8 cellular contexts compared by ENCODE assay signal in genomic region chr5:62224987-62225601, GRCh38.
DNase-seq lines count a peak whose midpoint lies in the region; ATAC-seq and TF ChIP-seq lines count a peak whose summit lies in the region.
"Not testable (repeated sequence)": the region's sequence is repeated elsewhere in the genome, so short reads cannot be mapped to it uniquely, and the experiment has no call there.

No MANE protein-coding gene starts in this region.

- not testable (repeated sequence) for H3K36me3 ChIP-seq in OCI-LY1 (ENCODE audit: insufficient read depth, low read length); esophagus squamous epithelium; naive thymus-derived CD4-positive, alpha-beta T cell (ENCODE audit: control insufficient read depth in 2 of 3, insufficient read depth in 3 of 3, low read length in 3 of 3)

- ATAC-seq in activated CD4-positive, alpha-beta T cell treated with anti-CD3 and anti-CD28 coated beads for 36 hours; stimulated activated naive CD8-positive, alpha-beta T cell treated with anti-CD3 and anti-CD28 coated beads, Interleukin-15, amount 100 ng/mL, for 72 hours: not testable (repeated sequence)
- ATAC-seq in naive thymus-derived CD4-positive, alpha-beta T cell, result peak; percentile 22

- peak overlapping the region; percentile 83 for H3K27ac Mint-ChIP-seq in activated CD4-positive, alpha-beta T cell treated with anti-CD3 and anti-CD28 coated beads for 36 hours
- peak overlapping the region in 7 of 9 donors; percentile 24 to 91 (median 83) for H3K27ac Mint-ChIP-seq in naive thymus-derived CD4-positive, alpha-beta T cell
- H3K27ac Mint-ChIP-seq in stimulated activated naive CD8-positive, alpha-beta T cell treated with anti-CD3 and anti-CD28 coated beads, Interleukin-15, amount 100 ng/mL, for 72 hours, result not testable (repeated sequence)

- not testable (repeated sequence) for H3F3A ChIP-seq in OCI-LY1 (ENCODE audit: insufficient read depth, low read length)

- CTCF ChIA-PET in activated CD4-positive, alpha-beta T cell treated with anti-CD3 and anti-CD28 coated beads for 36 hours (lab: Charles Lee), result interaction anchor here (0.6 to 2.1 kb wide), 35 partner anchors 8 to 258 kb away, joined by 3 to 19 read pairs (median 5); partner anchors contain the start of genes DIMT1, IPO11 and KIF2A
- CTCF ChIA-PET in naive thymus-derived CD4-positive, alpha-beta T cell (lab: Charles Lee), result interaction anchor here (0.6 to 2.1 kb wide), 23 partner anchors 31 to 187 kb away, joined by 3 to 28 read pairs (median 4); partner anchors contain the start of genes DIMT1 and KIF2A

- not testable (repeated sequence) for H3K4me1 ChIP-seq in OCI-LY1 (ENCODE audit: insufficient read depth, low read length, severe bottlenecking); naive thymus-derived CD4-positive, alpha-beta T cell (ENCODE audit: control insufficient read depth in 2 of 2, insufficient read depth in 2 of 2, low read length in 2 of 2)
- H3K4me1 ChIP-seq in esophagus squamous epithelium, result peaks cover 0 to 15% (median 0%) of the 10 kb centered on the region in 3 donors

- not testable (repeated sequence) for H3K9me3 Mint-ChIP-seq in activated CD4-positive, alpha-beta T cell treated with anti-CD3 and anti-CD28 coated beads for 36 hours (ENCODE audit: low read depth); stimulated activated naive CD8-positive, alpha-beta T cell treated with anti-CD3 and anti-CD28 coated beads, Interleukin-15, amount 100 ng/mL, for 72 hours
- peaks cover 0 to 18% (median 0%) of the 10 kb centered on the region in 11 donors for H3K9me3 Mint-ChIP-seq in naive thymus-derived CD4-positive, alpha-beta T cell

- not testable (repeated sequence) for H3K9me2 ChIP-seq in OCI-LY1 (ENCODE audit: low read depth, low read length)

- H3K4me3 Mint-ChIP-seq in activated CD4-positive, alpha-beta T cell treated with anti-CD3 and anti-CD28 coated beads for 36 hours, result peak overlapping the region; percentile 30
- peak overlapping the region; percentile 56 to 91 (median 86) for H3K4me3 Mint-ChIP-seq in naive thymus-derived CD4-positive, alpha-beta T cell
- H3K4me3 Mint-ChIP-seq in stimulated activated naive CD8-positive, alpha-beta T cell treated with anti-CD3 and anti-CD28 coated beads, Interleukin-15, amount 100 ng/mL, for 72 hours, result peak overlapping the region; percentile 56 to 89

- H3K27me3 ChIP-seq in OCI-LY1 (ENCODE audit: insufficient read depth, low read length); esophagus squamous epithelium; naive thymus-derived CD4-positive, alpha-beta T cell (ENCODE audit: control insufficient read depth in 2 of 2, insufficient read depth in 2 of 2, low read length in 2 of 2): not testable (repeated sequence)

- H3K27me3 Mint-ChIP-seq in activated CD4-positive, alpha-beta T cell treated with anti-CD3 and anti-CD28 coated beads for 36 hours; naive thymus-derived CD4-positive, alpha-beta T cell; stimulated activated naive CD8-positive, alpha-beta T cell treated with anti-CD3 and anti-CD28 coated beads, Interleukin-15, amount 100 ng/mL, for 72 hours: not testable (repeated sequence)

- H3K9me3 ChIP-seq in OCI-LY1 (ENCODE audit: low read length); esophagus squamous epithelium; naive thymus-derived CD4-positive, alpha-beta T cell (ENCODE audit: control insufficient read depth in 2 of 3, low read length in 3 of 3): not testable (repeated sequence)

- in situ Hi-C loops in GM13977 (cut with MboI; ENCODE audit: low pct_unique_long_range_greater_than_20kb, low sequenced_read_pairs, unreplicated experiment); astrocyte of the spinal cord (cut with HindIII; ENCODE audit: low sequenced_read_pairs): not testable (repeated sequence)

- DNase-seq in GM13977 (ENCODE audit: low spot score); activated CD4-positive, alpha-beta T cell treated with anti-CD3 and anti-CD28 coated beads for 36 hours; astrocyte of the spinal cord (ENCODE audit: low read depth, low spot score); esophagus squamous epithelium (lab: John Stamatoyannopoulos, UW); stimulated activated naive CD8-positive, alpha-beta T cell treated with anti-CD3 and anti-CD28 coated beads, Interleukin-15, amount 100 ng/mL, for 72 hours: not testable (repeated sequence)
- DNase-seq in naive thymus-derived CD4-positive, alpha-beta T cell, result peak in 5 of 9 donors; percentile 13 to 36 (median 25)

- 70 to 84% methylated on average over 6 to 7 of the region's 7 CpGs for WGBS in esophagus squamous epithelium, 2 donors

- not testable (repeated sequence) for H3K9ac ChIP-seq in OCI-LY1 (ENCODE audit: low read length)

- not testable (repeated sequence) for H3K4me2 ChIP-seq in OCI-LY1 (ENCODE audit: low read length)

- intact Hi-C loops in activated CD4-positive, alpha-beta T cell treated with anti-CD3 and anti-CD28 coated beads for 36 hours (cut with DNase I, micrococcal nuclease), result loop anchor here (1.0 to 10.0 kb wide), 6 partner anchors 80 to 180 kb away; partner anchors contain the start of genes DIMT1 (in 2 of the 2) and KIF2A (in 2 of the 2)
- intact Hi-C loops in esophagus squamous epithelium (cut with DNase I), result not testable (repeated sequence)
- intact Hi-C loops in naive thymus-derived CD4-positive, alpha-beta T cell (cut with micrococcal nuclease), result loop anchor here (1.0 to 5.0 kb wide), 4 partner anchors 82 to 178 kb away; partner anchors contain the start of genes DIMT1 (in 2 of the 2) and KIF2A (in 2 of the 2)

- TF ChIP-seq POLR2A in esophagus squamous epithelium (IDR thresholded peaks at IDR 0.05), result not testable (repeated sequence)

- peak; percentile 70 for TF ChIP-seq CTCF in C4-2B (conservative IDR thresholded peaks at IDR 0.05)
- TF ChIP-seq CTCF in GM13977 (IDR thresholded peaks at IDR 0.05; ENCODE audit: extremely low read depth, insufficient read depth, missing control alignments), result peak; percentile 42
- TF ChIP-seq CTCF in OCI-LY1 (IDR thresholded peaks at IDR 0.05; ENCODE audit: low read length), result peak; percentile 26; the same call in 1 of the 2 replicates
- peak; percentile 20 for TF ChIP-seq CTCF in astrocyte of the spinal cord (IDR thresholded peaks at IDR 0.05; ENCODE audit: low read depth, low read length)
- peak in 4 of 6 experiments; percentile 25 to 58 (median 42) for TF ChIP-seq CTCF in esophagus squamous epithelium (IDR thresholded peaks at IDR 0.05)

- POLR2A ChIA-PET in activated CD4-positive, alpha-beta T cell treated with anti-CD3 and anti-CD28 coated beads for 36 hours (lab: Charles Lee), result not testable (repeated sequence)
- POLR2A ChIA-PET in naive thymus-derived CD4-positive, alpha-beta T cell (lab: Charles Lee), result interaction anchor here (0.6 to 1.6 kb wide), 2 partner anchors 62 to 179 kb away, joined by 3 to 4 read pairs; partner anchors contain the start of gene DIMT1

- H3K4me3 ChIP-seq in OCI-LY1 (ENCODE audit: low read depth, low read length, poor library complexity, severe bottlenecking); astrocyte of the spinal cord (ENCODE audit: low read depth, low read length); esophagus squamous epithelium: not testable (repeated sequence)
- H3K4me3 ChIP-seq in naive thymus-derived CD4-positive, alpha-beta T cell (ENCODE audit: low read length), result peak overlapping the region; percentile 7

- not testable (repeated sequence) for H3K79me2 ChIP-seq in OCI-LY1 (ENCODE audit: insufficient read depth, low read length)

- H3K27ac ChIP-seq in C4-2B; OCI-LY1 (ENCODE audit: low read depth, low read length, poor library complexity, severe bottlenecking); esophagus squamous epithelium; naive thymus-derived CD4-positive, alpha-beta T cell (ENCODE audit: low read depth, low read length): not testable (repeated sequence)

- H3K4me1 Mint-ChIP-seq in activated CD4-positive, alpha-beta T cell treated with anti-CD3 and anti-CD28 coated beads for 36 hours, result peaks cover 22% of the 10 kb centered on the region
- peaks cover 9 to 22% (median 14%) of the 10 kb centered on the region in 7 donors for H3K4me1 Mint-ChIP-seq in naive thymus-derived CD4-positive, alpha-beta T cell
- H3K4me1 Mint-ChIP-seq in stimulated activated naive CD8-positive, alpha-beta T cell treated with anti-CD3 and anti-CD28 coated beads, Interleukin-15, amount 100 ng/mL, for 72 hours, result peaks cover 20% of the 10 kb centered on the region

- H3K36me3 Mint-ChIP-seq in activated CD4-positive, alpha-beta T cell treated with anti-CD3 and anti-CD28 coated beads for 36 hours (ENCODE audit: low read depth), result not testable (repeated sequence)
- H3K36me3 Mint-ChIP-seq in naive thymus-derived CD4-positive, alpha-beta T cell, result peaks cover 0 to 26% (median 4%) of the 10 kb centered on the region in 5 donors

- H2AFZ ChIP-seq in OCI-LY1 (ENCODE audit: low read length), result not testable (repeated sequence)

- H4K20me1 ChIP-seq in OCI-LY1 (ENCODE audit: insufficient read depth, low read length), result not testable (repeated sequence)

Comparison
In these comparisons a context has a peak if more than half of its experiments do, and no peak if none do; other contexts are left out.
1. CTCF ChIP-seq: peak in every context shown above with its lines; median percentile 70 in C4-2B; 42 in esophagus squamous epithelium; 42 in GM13977; 26 in OCI-LY1; 20 in astrocyte of the spinal cord.
2. H3K4me3 Mint-ChIP-seq: peak in every context shown above with its lines; median percentile 86 in naive thymus-derived CD4-positive, alpha-beta T cell; 72 in stimulated activated naive CD8-positive, alpha-beta T cell treated with anti-CD3 and anti-CD28 coated beads, Interleukin-15, amount 100 ng/mL, for 72 hours; 30 in activated CD4-positive, alpha-beta T cell treated with anti-CD3 and anti-CD28 coated beads for 36 hours.